17 cellular contexts compared by ENCODE assay signal in the genomic region with DNA sequence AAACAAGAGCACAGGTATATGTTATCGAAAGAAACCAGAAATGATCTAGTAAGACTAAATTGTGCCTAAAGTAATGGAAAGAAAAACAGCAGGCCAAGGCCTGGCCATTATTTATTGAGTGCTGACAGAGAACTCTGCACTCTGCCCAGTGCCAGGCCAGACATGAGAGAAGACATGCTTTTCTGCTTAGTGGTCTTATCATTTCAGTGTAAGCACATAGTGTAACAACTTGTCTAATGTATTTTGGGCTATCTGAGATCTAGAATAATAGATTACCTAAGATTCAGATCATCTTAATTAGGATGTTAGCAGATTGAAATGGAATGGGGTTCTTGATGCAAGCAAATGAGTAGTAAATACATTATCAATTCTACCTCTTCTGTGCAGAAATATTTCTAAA.
DNase-seq lines count a peak whose midpoint lies in the region; ATAC-seq and TF ChIP-seq lines count a peak whose summit lies in the region.
"Had no signal": no experiment of that assay in that cellular context is flagged by ENCODE, and none has a peak within 500 bp of the region (broad histone marks: within the 10 kb centered on the region; RNA-seq: fewer than 3 reads in every experiment).

No MANE protein-coding gene starts in this region.

- WGBS in GM23248 (ENCODE audit: low coverage in 1 of 2, low lambda C conversion rate in 2 of 2, missing lambda C conversion rate in 2 of 2), 2 experiments: 9 to 21% methylated on average over 1 of the region's 1 CpG
- 16 to 56% (median 30%) methylated on average over 1 of the region's 1 CpG for WGBS in psoas muscle, 3 donors

- H4K20me1 ChIP-seq in GM23248 (ENCODE audit: insufficient read depth): no peaks in the 10 kb centered on the region

- peaks cover 32% of the 10 kb centered on the region for H3F3A ChIP-seq in GM23248 (ENCODE audit: insufficient read depth)

- DNase-seq in AG10803 (ENCODE audit: low read depth): peak; percentile 48
- peak; percentile 39 for DNase-seq in GM23248
- DNase-seq in fibroblast of mammary gland (ENCODE audit: low read depth): peak; percentile 65
- DNase-seq in psoas muscle: no peak
- DNase-seq in 8988T: no peak
- DNase-seq in MV-4-11 (lab: John Stamatoyannopoulos, UW): no peak
- DNase-seq: Caco-2; CD4-positive, alpha-beta T cell; GDM1; KG1; NCI-H187; NCI-H2107; NCI-H510A; NCI-H82; SIG-M5 had no signal

- no peak overlapping the region for H2AFZ ChIP-seq in GM23248

- ATAC-seq in psoas muscle: peak; percentile 58 to 81 (median 76)
- no peak for ATAC-seq in GM19463 (IDR thresholded peaks at IDR 0.05; ENCODE audit: unreplicated experiment)
- ATAC-seq: HCT116 had no signal

- H3K27me3 ChIP-seq in GM23248 (replicated peaks; ENCODE audit: insufficient read depth) (no peaks in the 10 kb centered on the region), psoas muscle (ENCODE audit: insufficient read depth in 3 of 3, low read length in 2 of 3) (no peaks in the 10 kb centered on the region)

- H3K36me3 ChIP-seq in GM23248 (ENCODE audit: low read depth) (no peaks in the 10 kb centered on the region), psoas muscle (ENCODE audit: insufficient read depth in 1 of 2, low read depth in 1 of 2) (peaks cover 0 to 6% of the 10 kb centered on the region in 2 donors)

- H3K9ac ChIP-seq in GM23248: no peak overlapping the region

- peaks cover 49% of the 10 kb centered on the region for H3K4me1 ChIP-seq in GM23248 (ENCODE audit: insufficient read depth)
- H3K4me1 ChIP-seq in psoas muscle: peaks cover 70% of the 10 kb centered on the region
- H3K4me1 ChIP-seq: Caco-2 had no signal

- H3K9me3 ChIP-seq in GM23248 (ENCODE audit: low read depth) (no peaks in the 10 kb centered on the region), psoas muscle (no peaks in the 10 kb centered on the region)
- H3K9me3 ChIP-seq: Caco-2 had no signal

- H3K27ac ChIP-seq in GM23248: no peak overlapping the region
- H3K27ac ChIP-seq in psoas muscle: peak overlapping the region; percentile 53

- no peaks in the 10 kb centered on the region for H3K9me2 ChIP-seq in GM23248 (ENCODE audit: insufficient read depth)

- H3K4me2 ChIP-seq in GM23248 (ENCODE audit: unreplicated experiment): no peak overlapping the region

- no peaks in the 10 kb centered on the region for H3K79me2 ChIP-seq in GM23248 (ENCODE audit: insufficient read depth)

- TF ChIP-seq CTCF in AG10803 (conservative IDR thresholded peaks at IDR 0.05; ENCODE audit: low read length): no peak
- no peak for TF ChIP-seq CTCF in fibroblast of mammary gland (conservative IDR thresholded peaks at IDR 0.05; ENCODE audit: control insufficient read depth, insufficient read depth, low read depth, low read length)
- TF ChIP-seq CTCF in psoas muscle (IDR thresholded peaks at IDR 0.05): no peak

- in situ Hi-C loops in GM23248 (cut with MboI): no loop called here

- intact Hi-C loops in psoas muscle (cut with DNase I): no loop called here

- H3K4me3 ChIP-seq in AG10803 (ENCODE audit: low read length) (no peak overlapping the region), GM23248 (no peak overlapping the region), fibroblast of mammary gland (ENCODE audit: control insufficient read depth, low read depth, low read length) (no peak overlapping the region), psoas muscle (no peak overlapping the region)

Comparison
In these comparisons a context has a peak if more than half of its experiments do, and no peak if none do; other contexts are left out.
1. DNase-seq: peak in AG10803 (single experiment), GM23248 (single experiment) and fibroblast of mammary gland (single experiment); none in psoas muscle (0 of 2), 8988T (single experiment) and MV-4-11 (single experiment).